In the genomic region with DNA sequence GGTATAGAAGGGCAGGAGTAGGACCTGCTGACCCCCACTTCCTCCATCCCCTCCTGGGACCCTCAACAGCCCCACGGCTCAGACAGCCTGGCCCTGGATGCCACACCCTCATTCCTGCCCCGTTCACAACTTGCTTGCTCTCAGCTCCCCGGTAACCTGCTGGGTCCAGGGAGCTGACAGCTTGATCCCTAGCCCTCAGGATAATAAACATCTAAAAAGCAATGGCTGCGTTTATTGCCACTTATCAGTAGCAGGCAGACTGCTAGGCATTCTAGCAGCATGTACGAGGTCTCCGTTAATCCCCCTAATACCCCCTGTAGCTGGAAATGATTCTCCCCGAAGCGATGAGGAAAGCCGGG, we compare ENCODE assay signal across 8 cellular contexts. TPM values are rescaled to one million over a fixed set of nuclear protein-coding genes. Genes with fewer than 3 reads are reported as not detected.
DNase-seq lines count a peak whose midpoint lies in the region; ATAC-seq and TF ChIP-seq lines count a peak whose summit lies in the region.

No MANE protein-coding gene starts in this region.

- no peaks in the 10 kb centered on the region for H3K9me3 ChIP-seq in SK-N-MC (ENCODE audit: low read depth, low read length)
- H3K9me3 ChIP-seq in esophagus squamous epithelium = no peaks in the 10 kb centered on the region
- no peaks in the 10 kb centered on the region for H3K9me3 ChIP-seq in skeletal muscle tissue (ENCODE audit: control insufficient read depth in 3 of 3, low read length in 3 of 3)

- H3K36me3 ChIP-seq in SK-N-MC (ENCODE audit: insufficient read depth, low read length) = peaks cover 17% of the 10 kb centered on the region; the same call in 1 of the 2 replicates
- H3K36me3 ChIP-seq in esophagus squamous epithelium = peaks cover 18 to 56% (median 30%) of the 10 kb centered on the region in 3 donors
- H3K36me3 ChIP-seq in skeletal muscle tissue (ENCODE audit: control insufficient read depth in 3 of 3, insufficient read depth in 3 of 3, low read length in 3 of 3) = peaks cover 37 to 43% (median 41%) of the 10 kb centered on the region in 3 donors

- TF ChIP-seq CTCF in esophagus squamous epithelium (IDR thresholded peaks at IDR 0.05) (no peak), GM13976 (IDR thresholded peaks at IDR 0.05; ENCODE audit: borderline replicate concordance, control extremely low read depth, extremely low read depth, insufficient read depth, missing control alignments) (no peak)

- DNase-seq in DMS 273 (lab: John Stamatoyannopoulos, UW; ENCODE audit: unreplicated experiment) (peak; percentile 61), DMS 273 treated with DMSO at 0.1 percent for 48 hours (lab: John Stamatoyannopoulos, UW) (no peak), SK-N-MC (ENCODE audit: low read depth, low spot score) (no peak), esophagus squamous epithelium (lab: John Stamatoyannopoulos, UW) (no peak), HUDEP-2 (lab: John Stamatoyannopoulos, UW; ENCODE audit: unreplicated experiment in 76 of 76) (no peak), GM13976 (ENCODE audit: low spot score) (no peak)

- H3K27ac ChIP-seq in SK-N-MC = peak overlapping the region; percentile 82
- H3K27ac ChIP-seq in esophagus squamous epithelium = peak overlapping the region; percentile 63 to 79 (median 69)
- peak overlapping the region; percentile 51 for H3K27ac ChIP-seq in skeletal muscle tissue (ENCODE audit: low read depth, low read length)

- no peak for TF ChIP-seq POLR2A in esophagus squamous epithelium (IDR thresholded peaks at IDR 0.05)

- peak overlapping the region; percentile 78 for H3K4me3 ChIP-seq in SK-N-MC
- peak overlapping the region in 2 of 4 donors; percentile 27 to 40 for H3K4me3 ChIP-seq in esophagus squamous epithelium
- H3K4me3 ChIP-seq in skeletal muscle tissue (ENCODE audit: low read length in 3 of 3) = peak overlapping the region in 1 of 3 donors; percentile 15

- peaks cover 41 to 65% (median 55%) of the 10 kb centered on the region in 3 donors for H3K4me1 ChIP-seq in esophagus squamous epithelium
- H3K4me1 ChIP-seq in skeletal muscle tissue (ENCODE audit: control insufficient read depth in 3 of 3, insufficient read depth in 3 of 3, low read length in 3 of 3) = peaks cover 49 to 59% (median 56%) of the 10 kb centered on the region in 3 donors

- 29 to 38% methylated on average over 8 to 9 of the region's 9 CpGs for WGBS in esophagus squamous epithelium, 2 donors

- in situ Hi-C loops in GM13976 (cut with MboI; ENCODE audit: low sequenced_read_pairs, unreplicated experiment) = loop anchor here (5.0 kb wide), 1 partner anchor 42 kb away; a partner anchor contains a TSS

- H3K27me3 ChIP-seq in esophagus squamous epithelium (no peaks in the 10 kb centered on the region), skeletal muscle tissue (ENCODE audit: control insufficient read depth in 3 of 3, insufficient read depth in 3 of 3, low read length in 3 of 3) (no peaks in the 10 kb centered on the region)

- H3K9ac ChIP-seq in SK-N-MC (ENCODE audit: insufficient read length) (peak overlapping the region; percentile 24), skeletal muscle tissue (ENCODE audit: low read depth in 1 of 3, low read length in 3 of 3) (peak overlapping the region in 2 of 3 donors; percentile 25 to 50)

- intact Hi-C loops in esophagus squamous epithelium (cut with DNase I) = no loop called here

- ATAC-seq in HG02840 (IDR thresholded peaks at IDR 0.05; ENCODE audit: low FRiP score, unreplicated experiment) = no peak

RNA-seq across cellular contexts. Expression of a gene that starts 24.3 kb away (rescaled TPM):
- total RNA-seq in esophagus squamous epithelium = 1,000 to 10,000 TPM; 3,136 to 5,114 (median 4,044) TPM
- 2,458 TPM for total RNA-seq in skeletal muscle tissue

RNA-seq across cellular contexts. Expression of a gene that starts 30.7 kb away (rescaled TPM):
- total RNA-seq in esophagus squamous epithelium (100 to 1,000 TPM in 1 of 4 donors, 10 to 100 TPM in 3; 39.5 to 117 (median 63.7) TPM), skeletal muscle tissue (87.2 TPM)

RNA-seq across cellular contexts. Expression of a gene that starts 40.4 kb away (rescaled TPM):
- total RNA-seq in esophagus squamous epithelium (10 to 100 TPM; 18.2 to 44.4 (median 21.4) TPM), skeletal muscle tissue (20.9 TPM)
